8 cellular contexts compared by ENCODE assay signal in genomic region chr9:120710110-120710981, GRCh38. TPM values are rescaled to one million over a fixed set of nuclear protein-coding genes. Genes with fewer than 3 reads are reported as not detected.
A peak's percentile ranks its signal among the peaks of the same experiment; 100 is the strongest.
DNase-seq lines count a peak whose midpoint lies in the region; ATAC-seq and TF ChIP-seq lines count a peak whose summit lies in the region.

No MANE protein-coding gene starts in this region.

- H3K36me3 ChIP-seq in RWPE2 (ENCODE audit: low read depth), result peaks cover 8% of the 10 kb centered on the region; the same call in 1 of the 2 replicates

- H3K36me3 Mint-ChIP-seq in activated naive CD4-positive, alpha-beta T cell treated with anti-CD3 and anti-CD28 coated beads, Interleukin-2, amount 50 U/mL, for 24 hours, result no peaks in the 10 kb centered on the region

- peak overlapping the region; percentile 83 for H3K4me3 Mint-ChIP-seq in activated naive CD4-positive, alpha-beta T cell treated with anti-CD3 and anti-CD28 coated beads, Interleukin-2, amount 50 U/mL, for 24 hours

- H3K9me3 ChIP-seq in RWPE2 (ENCODE audit: severe bottlenecking), result no peaks in the 10 kb centered on the region

- peak overlapping the region; percentile 15 for H3K4me3 ChIP-seq in RWPE2 (ENCODE audit: severe bottlenecking)

- no peaks in the 10 kb centered on the region for H3K27me3 Mint-ChIP-seq in activated naive CD4-positive, alpha-beta T cell treated with anti-CD3 and anti-CD28 coated beads, Interleukin-2, amount 50 U/mL, for 24 hours

- no peaks in the 10 kb centered on the region for H3K9me3 Mint-ChIP-seq in activated naive CD4-positive, alpha-beta T cell treated with anti-CD3 and anti-CD28 coated beads, Interleukin-2, amount 50 U/mL, for 24 hours

- peaks cover 57% of the 10 kb centered on the region for H3K4me1 Mint-ChIP-seq in activated naive CD4-positive, alpha-beta T cell treated with anti-CD3 and anti-CD28 coated beads, Interleukin-2, amount 50 U/mL, for 24 hours

- H3K27ac ChIP-seq in RWPE2 (ENCODE audit: poor library complexity, severe bottlenecking), result peak overlapping the region; percentile 16
- H3K27ac ChIP-seq in cingulate gyrus (ENCODE audit: low read depth, low read length), result peak overlapping the region; percentile 87

- no peak for TF ChIP-seq CTCF in RWPE2 (IDR thresholded peaks at IDR 0.05; ENCODE audit: poor library complexity, severe bottlenecking)

- H3K27ac Mint-ChIP-seq in activated naive CD4-positive, alpha-beta T cell treated with anti-CD3 and anti-CD28 coated beads, Interleukin-2, amount 50 U/mL, for 24 hours, result peak overlapping the region; percentile 88

- H3K27me3 ChIP-seq in RWPE2 (ENCODE audit: insufficient read depth, poor library complexity, severe bottlenecking), result no peaks in the 10 kb centered on the region

- no peak for DNase-seq in activated naive CD4-positive, alpha-beta T cell treated with Interleukin-2 at 50 U/mL for 16 hours
- DNase-seq in RWPE2 (ENCODE audit: low spot score) (no peak), myocyte (ENCODE audit: low read depth) (peak; percentile 78), NCI-H226 (no peak), NCI-H146 treated with DMSO at 0.1 percent for 48 hours (lab: John Stamatoyannopoulos, UW; ENCODE audit: unreplicated experiment) (no peak)

- peaks cover 26% of the 10 kb centered on the region for H3K4me1 ChIP-seq in RWPE2 (ENCODE audit: insufficient read depth, poor library complexity, severe bottlenecking)

- ATAC-seq in RWPE2 (ENCODE audit: low read depth) (no peak), GM18498 (IDR thresholded peaks at IDR 0.05; ENCODE audit: unreplicated experiment) (no peak)

RNA-seq across cellular contexts. Expression of gene MEGF9, which starts 3.9 kb away (rescaled TPM):
- 9.5 and 16.3 TPM in 2 replicates for total RNA-seq in myocyte
- 12.6 TPM for polyA plus RNA-seq in myocyte (2012)
